In the genomic region with DNA sequence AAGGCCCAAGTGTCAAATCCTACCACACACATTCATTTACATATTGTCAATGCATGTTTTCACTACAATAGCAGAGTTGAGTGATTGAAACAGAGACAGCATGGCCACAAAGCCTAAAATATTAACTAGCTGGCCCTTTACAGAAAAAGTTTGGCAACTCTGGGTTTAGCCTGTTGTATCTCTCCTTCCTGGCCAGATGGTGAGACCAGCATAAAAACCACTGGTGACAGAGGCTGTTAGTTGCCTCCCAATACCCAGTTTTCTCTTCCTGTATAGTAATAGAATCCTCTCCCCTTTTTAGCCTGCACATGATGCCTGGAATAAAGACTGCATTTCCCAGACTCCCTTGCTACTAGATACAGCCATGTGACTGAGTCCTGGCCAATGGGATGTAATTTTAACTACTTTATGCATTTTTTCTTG, we compare ENCODE assay signal across 12 cellular contexts.
DNase-seq lines count a peak whose midpoint lies in the region; ATAC-seq and TF ChIP-seq lines count a peak whose summit lies in the region.
"Had no signal": no experiment of that assay in that cellular context is flagged by ENCODE, and none has a peak within 500 bp of the region (broad histone marks: within the 10 kb centered on the region; RNA-seq: fewer than 3 reads in every experiment).

No MANE protein-coding gene starts in this region.

- H3K27ac Mint-ChIP-seq in CD4-positive, CD25-positive, alpha-beta regulatory T cell, result peak overlapping the region; percentile 71 to 91 (median 85)
- H3K27ac Mint-ChIP-seq in endodermal cell, result no peak overlapping the region
- no peak overlapping the region for H3K27ac Mint-ChIP-seq in progenitor cell of endocrine pancreas
- H3K27ac Mint-ChIP-seq: neural progenitor cell had no signal

- H3K4me1 Mint-ChIP-seq in CD4-positive, CD25-positive, alpha-beta regulatory T cell, result peaks cover 22 to 37% (median 25%) of the 10 kb centered on the region in 4 donors
- H3K4me1 Mint-ChIP-seq in endodermal cell (peaks cover 12% of the 10 kb centered on the region), progenitor cell of endocrine pancreas (ENCODE audit: low read depth) (no peaks in the 10 kb centered on the region)

- ATAC-seq in CD4-positive, CD25-positive, alpha-beta regulatory T cell (ENCODE audit: low read depth in 2 of 2), result no peak
- ATAC-seq in GM19328 (IDR thresholded peaks at IDR 0.05; ENCODE audit: unreplicated experiment) (peak; percentile 37), HG02970 (IDR thresholded peaks at IDR 0.05; ENCODE audit: low FRiP score, unreplicated experiment) (peak; percentile 54), left lobe of liver (no peak)

- H3K27me3 Mint-ChIP-seq in CD4-positive, CD25-positive, alpha-beta regulatory T cell, result no peaks in the 10 kb centered on the region
- H3K27me3 Mint-ChIP-seq in endodermal cell (ENCODE audit: insufficient read depth), result no peaks in the 10 kb centered on the region
- H3K27me3 Mint-ChIP-seq in progenitor cell of endocrine pancreas, result peaks cover 16% of the 10 kb centered on the region

- no peaks in the 10 kb centered on the region for H3K36me3 ChIP-seq in CD4-positive, CD25-positive, alpha-beta regulatory T cell (ENCODE audit: control insufficient read depth, insufficient read depth, low read length)
- H3K36me3 ChIP-seq in endodermal cell (ENCODE audit: control insufficient read depth, insufficient read depth, low read length), result no peaks in the 10 kb centered on the region
- H3K36me3 ChIP-seq: BLaER1 treated with 17β-estradiol and CSF1 and Interleukin-3, amounts not matched to agents 10 nM and 100 nM; brain microvascular endothelial cell; neural progenitor cell had no signal

- H3K4me3 ChIP-seq in CD4-positive, CD25-positive, alpha-beta regulatory T cell (ENCODE audit: low read depth, low read length), result no peak overlapping the region
- no peak overlapping the region for H3K4me3 ChIP-seq in NB4 (ENCODE audit: low read depth, low read length)
- no peak overlapping the region for H3K4me3 ChIP-seq in endodermal cell (ENCODE audit: low read length)
- H3K4me3 ChIP-seq: BLaER1 treated with 17β-estradiol and CSF1 and Interleukin-3, amounts not matched to agents 10 nM and 100 nM; neural progenitor cell had no signal

- TF ChIP-seq CTCF in NB4 (IDR thresholded peaks at IDR 0.05; ENCODE audit: low read depth, low read length) (no peak), endodermal cell (conservative IDR thresholded peaks at IDR 0.05) (no peak), progenitor cell of endocrine pancreas (IDR thresholded peaks at IDR 0.05; ENCODE audit: unreplicated experiment) (no peak)

- H3K27ac ChIP-seq in CD4-positive, CD25-positive, alpha-beta regulatory T cell (ENCODE audit: insufficient read depth, low read length, poor library complexity, severe bottlenecking), result no peak overlapping the region
- H3K27ac ChIP-seq in endodermal cell (ENCODE audit: low read depth, low read length), result no peak overlapping the region
- H3K27ac ChIP-seq: BLaER1 treated with 17β-estradiol and CSF1 and Interleukin-3, amounts not matched to agents 10 nM and 100 nM; brain microvascular endothelial cell; neural progenitor cell had no signal

- H3K4me3 Mint-ChIP-seq in CD4-positive, CD25-positive, alpha-beta regulatory T cell, result peak overlapping the region in 1 of 4 donors; percentile 35
- no peak overlapping the region for H3K4me3 Mint-ChIP-seq in endodermal cell
- H3K4me3 Mint-ChIP-seq in progenitor cell of endocrine pancreas (ENCODE audit: low read depth), result no peak overlapping the region
- H3K4me3 Mint-ChIP-seq: neural progenitor cell had no signal

- no peak overlapping the region for H3K9ac ChIP-seq in endodermal cell (ENCODE audit: extremely low read depth, low read length, poor library complexity, severe bottlenecking)
- H3K9ac ChIP-seq: BLaER1 treated with 17β-estradiol and CSF1 and Interleukin-3, amounts not matched to agents 10 nM and 100 nM; neural progenitor cell had no signal

- peaks cover 3% of the 10 kb centered on the region for H3K36me3 Mint-ChIP-seq in CD4-positive, CD25-positive, alpha-beta regulatory T cell
- H3K36me3 Mint-ChIP-seq in endodermal cell (ENCODE audit: low read depth) (no peaks in the 10 kb centered on the region), progenitor cell of endocrine pancreas (ENCODE audit: insufficient read depth) (no peaks in the 10 kb centered on the region)
- H3K36me3 Mint-ChIP-seq: neural progenitor cell had no signal

- no peaks in the 10 kb centered on the region for H3K27me3 ChIP-seq in CD4-positive, CD25-positive, alpha-beta regulatory T cell (ENCODE audit: control insufficient read depth, insufficient read depth, low read length)
- no peaks in the 10 kb centered on the region for H3K27me3 ChIP-seq in endodermal cell (ENCODE audit: control insufficient read depth, insufficient read depth, low read length, poor library complexity, severe bottlenecking)
- H3K27me3 ChIP-seq: BLaER1 treated with 17β-estradiol and CSF1 and Interleukin-3, amounts not matched to agents 10 nM and 100 nM; brain microvascular endothelial cell; neural progenitor cell had no signal

- TF ChIP-seq POLR2A in NB4 (IDR thresholded peaks at IDR 0.05; ENCODE audit: extremely low read depth, insufficient read length), result no peak

- no peaks in the 10 kb centered on the region for H3K9me3 ChIP-seq in CD4-positive, CD25-positive, alpha-beta regulatory T cell (ENCODE audit: control insufficient read depth in 2 of 2, low read length in 2 of 2)
- no peaks in the 10 kb centered on the region for H3K9me3 ChIP-seq in endodermal cell (ENCODE audit: control insufficient read depth, low read length)
- H3K9me3 ChIP-seq: BLaER1 treated with 17β-estradiol and CSF1 and Interleukin-3, amounts not matched to agents 10 nM and 100 nM had no signal

- DNase-seq in CD4-positive, CD25-positive, alpha-beta regulatory T cell, result peak in 1 of 3 donors; percentile 58
- DNase-seq in NB4 (ENCODE audit: low read depth) (peak; percentile 37), NCI-H345 treated with DMSO at 0.1 percent for 48 hours (lab: John Stamatoyannopoulos, UW; ENCODE audit: unreplicated experiment) (no peak), left lobe of liver (ENCODE audit: low spot score) (no peak), endodermal cell (no peak), progenitor cell of endocrine pancreas (ENCODE audit: low spot score, unreplicated experiment) (no peak)
- DNase-seq: brain microvascular endothelial cell, NCI-H2227 treated with DMSO at 0.1 percent for 48 hours had no signal

- peaks cover 52% of the 10 kb centered on the region for H3K4me1 ChIP-seq in CD4-positive, CD25-positive, alpha-beta regulatory T cell (ENCODE audit: control insufficient read depth, insufficient read depth, low read length, poor library complexity, severe bottlenecking)
- H3K4me1 ChIP-seq in endodermal cell (ENCODE audit: control insufficient read depth, insufficient read depth, low read length), result no peaks in the 10 kb centered on the region

- peaks cover 0 to 4% (median 0%) of the 10 kb centered on the region in 7 donors for H3K9me3 Mint-ChIP-seq in CD4-positive, CD25-positive, alpha-beta regulatory T cell
- no peaks in the 10 kb centered on the region for H3K9me3 Mint-ChIP-seq in endodermal cell
- no peaks in the 10 kb centered on the region for H3K9me3 Mint-ChIP-seq in progenitor cell of endocrine pancreas (ENCODE audit: low read depth)
- H3K9me3 Mint-ChIP-seq: neural progenitor cell had no signal

Comparison
In these comparisons a context has a peak if more than half of its experiments do, and no peak if none do; other contexts are left out.
1. ATAC-seq: peak in GM19328 (single experiment) and HG02970 (single experiment); none in CD4-positive, CD25-positive, alpha-beta regulatory T cell (0 of 2) and left lobe of liver (single experiment).
2. H3K27ac Mint-ChIP-seq: peak in CD4-positive, CD25-positive, alpha-beta regulatory T cell (3 of 3); none in endodermal cell (single experiment) and progenitor cell of endocrine pancreas (single experiment).